9 cellular contexts compared by ENCODE assay signal in the genomic region with DNA sequence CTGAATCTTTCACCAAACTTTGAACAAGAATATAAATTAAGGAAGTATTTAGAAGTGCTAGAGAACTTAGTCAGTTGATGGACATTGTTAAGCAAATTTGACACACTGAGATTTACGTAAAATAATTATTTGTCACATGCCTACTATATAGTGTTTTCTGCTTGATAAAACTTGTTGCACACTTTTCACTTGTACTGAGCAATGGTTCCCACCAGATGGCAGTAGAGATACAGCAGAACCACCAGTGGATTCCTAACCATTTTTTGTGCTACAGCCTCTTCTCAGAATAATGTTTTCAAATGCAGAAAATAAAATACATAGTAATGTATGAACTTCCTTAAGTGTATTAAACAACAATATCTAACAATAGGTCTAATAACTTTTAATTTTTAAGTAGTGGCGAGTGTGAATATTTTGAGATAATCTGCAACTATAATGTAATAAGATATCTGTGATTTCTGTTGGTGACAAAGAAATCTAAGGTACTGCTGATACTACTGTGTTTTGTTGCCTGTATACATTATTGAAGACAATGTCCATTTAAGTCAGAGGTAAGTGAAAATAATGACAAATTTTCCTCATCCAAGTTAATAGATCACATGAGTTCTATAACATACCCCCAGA.
DNase-seq lines count a peak whose midpoint lies in the region; ATAC-seq and TF ChIP-seq lines count a peak whose summit lies in the region.
"Had no signal": no experiment of that assay in that cellular context is flagged by ENCODE, and none has a peak within 500 bp of the region (broad histone marks: within the 10 kb centered on the region; RNA-seq: fewer than 3 reads in every experiment).

No MANE protein-coding gene starts in this region.

- no peaks in the 10 kb centered on the region for H3K4me1 Mint-ChIP-seq in GM23338

- ATAC-seq in Right ventricle myocardium superior (ENCODE audit: poor library complexity) (no peak), GM23338 (no peak), omental fat pad (ENCODE audit: low FRiP score) (no peak)

- H3F3A ChIP-seq in GM23338 (replicated peaks; ENCODE audit: low read depth): no peaks in the 10 kb centered on the region

- H3K4me3 ChIP-seq in left ventricle myocardium inferior (no peak overlapping the region), GM23338 (no peak overlapping the region), brain microvascular endothelial cell (ENCODE audit: low read depth, low read length) (no peak overlapping the region)

- TF ChIP-seq CTCF in left ventricle myocardium inferior (IDR thresholded peaks at IDR 0.05; ENCODE audit: borderline replicate concordance) (peak; percentile 76), GM23338 (conservative IDR thresholded peaks at IDR 0.05; ENCODE audit: low read depth in 2 of 2) (peak; percentile 61 to 68), brain microvascular endothelial cell (IDR thresholded peaks at IDR 0.05; ENCODE audit: low read depth, low read length, missing control alignments) (peak; percentile 84), omental fat pad (IDR thresholded peaks at IDR 0.05) (no peak)

- H3K9me2 ChIP-seq in GM23338 (ENCODE audit: insufficient read depth): no peaks in the 10 kb centered on the region

- peaks cover 8% of the 10 kb centered on the region; the same call in 1 of the 3 replicates for H3K9me3 Mint-ChIP-seq in GM23338

- in situ Hi-C loops in brain microvascular endothelial cell (cut with HindIII; ENCODE audit: low pct_ligation_motif_present, low sequenced_read_pairs): no loop called here

- H4K20me1 ChIP-seq in GM23338 (replicated peaks; ENCODE audit: insufficient read depth): no peaks in the 10 kb centered on the region

- H3K27me3 Mint-ChIP-seq in GM23338 (ENCODE audit: insufficient read depth, low read depth, poor library complexity): peaks cover 6% of the 10 kb centered on the region

- intact Hi-C loops in left ventricle myocardium inferior (cut with micrococcal nuclease): no loop called here
- intact Hi-C loops in Right ventricle myocardium superior (cut with DNase I): no loop called here

- no peak overlapping the region for H3K4me3 Mint-ChIP-seq in GM23338

- no peak overlapping the region for H3K27ac Mint-ChIP-seq in GM23338

- no peak overlapping the region for H2AFZ ChIP-seq in GM23338

- peaks cover 33% of the 10 kb centered on the region for H3K36me3 Mint-ChIP-seq in GM23338 (ENCODE audit: low read depth)

- no peak for DNase-seq in left ventricle myocardium inferior
- DNase-seq in Right ventricle myocardium superior: no peak
- DNase-seq in GM23338 (ENCODE audit: low spot score): peak; percentile 20
- DNase-seq in MV-4-11 (lab: John Stamatoyannopoulos, UW): peak; percentile 0
- DNase-seq in brain microvascular endothelial cell: peak; percentile 54
- peak; percentile 29 for DNase-seq in left kidney (ENCODE audit: low read depth, low spot score)
- no peak for DNase-seq in omental fat pad (ENCODE audit: low spot score)
- no peak for DNase-seq in GF-D8 (lab: John Stamatoyannopoulos, UW)

- no peaks in the 10 kb centered on the region for H3K79me2 ChIP-seq in GM23338 (replicated peaks; ENCODE audit: insufficient read depth)

- H3K4me1 ChIP-seq in left ventricle myocardium inferior: no peaks in the 10 kb centered on the region
- no peaks in the 10 kb centered on the region for H3K4me1 ChIP-seq in GM23338 (ENCODE audit: insufficient read depth)

- H3K36me3 ChIP-seq in left ventricle myocardium inferior (peaks cover 4% of the 10 kb centered on the region), GM23338 (ENCODE audit: insufficient read depth) (no peaks in the 10 kb centered on the region), brain microvascular endothelial cell (replicated peaks) (no peaks in the 10 kb centered on the region)

- H3K27ac ChIP-seq in left ventricle myocardium inferior (replicated peaks) (no peak overlapping the region), GM23338 (ENCODE audit: low read depth) (no peak overlapping the region), brain microvascular endothelial cell (no peak overlapping the region)
- H3K27ac ChIP-seq: epithelial cell of prostate had no signal

- H3K27me3 ChIP-seq in left ventricle myocardium inferior (ENCODE audit: low read depth) (no peaks in the 10 kb centered on the region), GM23338 (ENCODE audit: insufficient read depth) (no peaks in the 10 kb centered on the region), brain microvascular endothelial cell (replicated peaks) (no peaks in the 10 kb centered on the region)

- no peak overlapping the region for H3K4me2 ChIP-seq in GM23338

- no peaks in the 10 kb centered on the region for H3K9me3 ChIP-seq in left ventricle myocardium inferior (replicated peaks)

TF ChIP-seq in GM23338, 12 proteins besides CTCF, POLR2A, EP300 and RAD21 (continues in another document):
- no peak for TF ChIP-seq EZH2 (IDR thresholded peaks at IDR 0.05; ENCODE audit: low read depth, unreplicated experiment)
- TF ChIP-seq, protein P1, sequence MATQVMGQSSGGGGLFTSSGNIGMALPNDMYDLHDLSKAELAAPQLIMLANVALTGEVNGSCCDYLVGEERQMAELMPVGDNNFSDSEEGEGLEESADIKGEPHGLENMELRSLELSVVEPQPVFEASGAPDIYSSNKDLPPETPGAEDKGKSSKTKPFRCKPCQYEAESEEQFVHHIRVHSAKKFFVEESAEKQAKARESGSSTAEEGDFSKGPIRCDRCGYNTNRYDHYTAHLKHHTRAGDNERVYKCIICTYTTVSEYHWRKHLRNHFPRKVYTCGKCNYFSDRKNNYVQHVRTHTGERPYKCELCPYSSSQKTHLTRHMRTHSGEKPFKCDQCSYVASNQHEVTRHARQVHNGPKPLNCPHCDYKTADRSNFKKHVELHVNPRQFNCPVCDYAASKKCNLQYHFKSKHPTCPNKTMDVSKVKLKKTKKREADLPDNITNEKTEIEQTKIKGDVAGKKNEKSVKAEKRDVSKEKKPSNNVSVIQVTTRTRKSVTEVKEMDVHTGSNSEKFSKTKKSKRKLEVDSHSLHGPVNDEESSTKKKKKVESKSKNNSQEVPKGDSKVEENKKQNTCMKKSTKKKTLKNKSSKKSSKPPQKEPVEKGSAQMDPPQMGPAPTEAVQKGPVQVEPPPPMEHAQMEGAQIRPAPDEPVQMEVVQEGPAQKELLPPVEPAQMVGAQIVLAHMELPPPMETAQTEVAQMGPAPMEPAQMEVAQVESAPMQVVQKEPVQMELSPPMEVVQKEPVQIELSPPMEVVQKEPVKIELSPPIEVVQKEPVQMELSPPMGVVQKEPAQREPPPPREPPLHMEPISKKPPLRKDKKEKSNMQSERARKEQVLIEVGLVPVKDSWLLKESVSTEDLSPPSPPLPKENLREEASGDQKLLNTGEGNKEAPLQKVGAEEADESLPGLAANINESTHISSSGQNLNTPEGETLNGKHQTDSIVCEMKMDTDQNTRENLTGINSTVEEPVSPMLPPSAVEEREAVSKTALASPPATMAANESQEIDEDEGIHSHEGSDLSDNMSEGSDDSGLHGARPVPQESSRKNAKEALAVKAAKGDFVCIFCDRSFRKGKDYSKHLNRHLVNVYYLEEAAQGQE (IDR thresholded peaks at IDR 0.05; ENCODE audit: unreplicated experiment): no peak
- TF ChIP-seq ZNF331 (CRISPR knock-in tag; IDR thresholded peaks at IDR 0.05; ENCODE audit: low read depth): no peak
- TF ChIP-seq JUNB (IDR thresholded peaks at IDR 0.05; ENCODE audit: unreplicated experiment): no peak
- TF ChIP-seq POLR2AphosphoS5 (IDR thresholded peaks at IDR 0.05; ENCODE audit: low read depth): no peak
- no peak for TF ChIP-seq CREB1 (CRISPR knock-in tag; IDR thresholded peaks at IDR 0.05; ENCODE audit: low read depth)
- TF ChIP-seq EZH2phosphoT487 (IDR thresholded peaks at IDR 0.05; ENCODE audit: unreplicated experiment): no peak
- TF ChIP-seq, protein P2, sequence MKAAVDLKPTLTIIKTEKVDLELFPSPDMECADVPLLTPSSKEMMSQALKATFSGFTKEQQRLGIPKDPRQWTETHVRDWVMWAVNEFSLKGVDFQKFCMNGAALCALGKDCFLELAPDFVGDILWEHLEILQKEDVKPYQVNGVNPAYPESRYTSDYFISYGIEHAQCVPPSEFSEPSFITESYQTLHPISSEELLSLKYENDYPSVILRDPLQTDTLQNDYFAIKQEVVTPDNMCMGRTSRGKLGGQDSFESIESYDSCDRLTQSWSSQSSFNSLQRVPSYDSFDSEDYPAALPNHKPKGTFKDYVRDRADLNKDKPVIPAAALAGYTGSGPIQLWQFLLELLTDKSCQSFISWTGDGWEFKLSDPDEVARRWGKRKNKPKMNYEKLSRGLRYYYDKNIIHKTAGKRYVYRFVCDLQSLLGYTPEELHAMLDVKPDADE (IDR thresholded peaks at IDR 0.05): no peak
- TF ChIP-seq NANOG (IDR thresholded peaks at IDR 0.05; ENCODE audit: borderline replicate concordance): no peak

Comparison
In these comparisons a context has a peak if more than half of its experiments do, and no peak if none do; other contexts are left out.
1. DNase-seq: peak in GM23338 (single experiment), MV-4-11 (single experiment), brain microvascular endothelial cell (single experiment) and left kidney (single experiment); none in left ventricle myocardium inferior (single experiment), Right ventricle myocardium superior (single experiment), omental fat pad (single experiment) and GF-D8 (single experiment).
2. CTCF ChIP-seq: peak in left ventricle myocardium inferior (single experiment), GM23338 (2 of 2) and brain microvascular endothelial cell (single experiment); none in omental fat pad (0 of 3).